In the genomic region with DNA sequence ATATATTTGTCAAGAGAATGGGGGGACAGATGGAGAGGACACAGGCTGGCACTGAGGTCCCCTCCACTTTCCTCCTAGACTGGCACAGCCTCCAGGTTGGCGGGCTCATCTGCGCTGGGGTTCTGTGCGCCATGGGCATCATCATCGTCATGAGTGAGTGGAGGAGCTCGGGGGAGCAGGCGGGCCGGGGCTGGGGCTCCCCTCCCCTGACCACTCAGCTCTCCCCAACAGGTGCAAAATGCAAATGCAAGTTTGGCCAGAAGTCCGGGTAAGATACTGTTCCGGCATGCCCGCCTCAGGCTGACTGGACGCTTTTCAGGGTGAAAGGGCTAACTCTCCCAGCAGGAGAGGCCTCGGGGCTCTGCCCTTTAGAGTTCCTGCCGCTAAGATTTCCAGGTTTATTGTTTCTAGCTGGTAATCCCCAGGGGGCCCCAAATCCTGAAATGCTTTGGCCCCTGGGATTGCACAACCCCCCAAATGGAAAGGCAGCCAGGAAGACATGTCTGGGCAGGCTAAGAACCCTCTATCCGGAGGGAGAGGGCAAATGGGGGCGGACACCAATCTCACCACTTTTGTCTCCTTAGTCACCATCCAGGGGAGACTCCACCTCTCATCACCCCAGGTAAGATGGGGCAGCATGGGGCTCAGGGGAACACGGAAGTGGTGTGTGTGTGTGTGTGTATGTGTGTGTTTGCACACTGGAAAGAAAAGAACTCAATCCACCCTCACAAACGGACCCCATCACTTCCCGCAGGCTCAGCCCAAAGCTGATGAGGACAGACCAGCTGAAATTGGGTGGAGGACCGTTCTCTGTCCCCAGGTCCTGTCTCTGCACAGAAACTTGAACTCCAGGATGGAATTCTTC, we compare ENCODE assay signal across 13 cellular contexts. TPM values are rescaled to one million over a fixed set of nuclear protein-coding genes. Genes with fewer than 3 reads are reported as not detected.
A peak's percentile ranks its signal among the peaks of the same experiment; 100 is the strongest.
DNase-seq lines count a peak whose midpoint lies in the region; ATAC-seq and TF ChIP-seq lines count a peak whose summit lies in the region.
"Had no signal": no experiment of that assay in that cellular context is flagged by ENCODE, and none has a peak within 500 bp of the region (broad histone marks: within the 10 kb centered on the region; RNA-seq: fewer than 3 reads in every experiment).

No MANE protein-coding gene starts in this region.

- intact Hi-C loops in heart right ventricle (cut with DNase I), result no loop called here
- intact Hi-C loops in Right ventricle myocardium superior (cut with DNase I), result no loop called here
- intact Hi-C loops in CD4-positive, alpha-beta memory T cell (cut with micrococcal nuclease), result no loop called here

- no peaks in the 10 kb centered on the region for H3K9me3 ChIP-seq in heart right ventricle
- no peaks in the 10 kb centered on the region for H3K9me3 ChIP-seq in neural progenitor cell (ENCODE audit: low read depth)
- no peaks in the 10 kb centered on the region for H3K9me3 ChIP-seq in CD4-positive, alpha-beta memory T cell (ENCODE audit: control insufficient read depth in 1 of 2, low read length in 2 of 2)

- no peaks in the 10 kb centered on the region for H3K36me3 Mint-ChIP-seq in neural progenitor cell
- H3K36me3 Mint-ChIP-seq in CD4-positive, alpha-beta memory T cell, result no peaks in the 10 kb centered on the region

- H3K4me1 Mint-ChIP-seq in neural progenitor cell, result peaks cover 19% of the 10 kb centered on the region
- peaks cover 9 to 16% (median 12%) of the 10 kb centered on the region in 4 donors for H3K4me1 Mint-ChIP-seq in CD4-positive, alpha-beta memory T cell

- peaks cover 3% of the 10 kb centered on the region for H3F3A ChIP-seq in neural progenitor cell (ENCODE audit: low read depth)

- H4K20me1 ChIP-seq in neural progenitor cell (ENCODE audit: low read depth), result no peaks in the 10 kb centered on the region

- H3K4me1 ChIP-seq in heart right ventricle (peaks cover 5 to 46% (median 32%) of the 10 kb centered on the region in 9 donors), neural progenitor cell (peaks cover 15% of the 10 kb centered on the region)
- peaks cover 13% of the 10 kb centered on the region for H3K4me1 ChIP-seq in CD4-positive, alpha-beta memory T cell (ENCODE audit: insufficient read depth, low read length)

- H3K79me2 ChIP-seq in neural progenitor cell (ENCODE audit: low read depth), result no peaks in the 10 kb centered on the region

- H3K27me3 ChIP-seq in heart right ventricle (no peaks in the 10 kb centered on the region), neural progenitor cell (no peaks in the 10 kb centered on the region)
- no peaks in the 10 kb centered on the region for H3K27me3 ChIP-seq in CD4-positive, alpha-beta memory T cell (ENCODE audit: insufficient read depth, low read length)

- no peak overlapping the region for H3K9ac ChIP-seq in neural progenitor cell

- H3K4me3 ChIP-seq in heart right ventricle (peak overlapping the region in 1 of 10 donors; percentile 63), coronary artery (peak overlapping the region; percentile 77), neural progenitor cell (no peak overlapping the region)
- H3K4me3 ChIP-seq in CD4-positive, alpha-beta memory T cell (ENCODE audit: low read length in 2 of 2), result no peak overlapping the region

- no peak for ATAC-seq in heart right ventricle
- ATAC-seq in Right ventricle myocardium superior (ENCODE audit: poor library complexity), result no peak
- no peak for ATAC-seq in HG02973 (IDR thresholded peaks at IDR 0.05; ENCODE audit: unreplicated experiment)

- POLR2A ChIA-PET in CD4-positive, alpha-beta memory T cell (lab: Charles Lee; ENCODE audit: partially characterized antibody), result interaction anchor here (3.0 kb wide), 1 partner anchor 19 kb away, joined by 23 read pairs; a partner anchor contains a TSS

- 81 to 86% methylated on average over 19 of the region's 19 CpGs for WGBS in heart right ventricle, 2 donors

- DNase-seq in heart right ventricle (no peak), Right ventricle myocardium superior (no peak), coronary artery (ENCODE audit: low spot score) (no peak), neural progenitor cell (ENCODE audit: low spot score) (peak; percentile 59), ureter (ENCODE audit: low spot score) (peak; percentile 61), C1 segment of cervical spinal cord (lab: John Stamatoyannopoulos, UW) (no peak)
- DNase-seq in CD4-positive, alpha-beta memory T cell, result no peak
- DNase-seq: activated T-cell treated with anti-CD3 and anti-CD28 coated beads, Interleukin-2, amount 50 U/mL, for 1 hour; midbrain; NCI-H526 treated with DMSO at 0.1 percent for 48 hours had no signal

- no peak overlapping the region for H3K27ac Mint-ChIP-seq in neural progenitor cell
- H3K27ac Mint-ChIP-seq in CD4-positive, alpha-beta memory T cell, result no peak overlapping the region

- CTCF ChIA-PET in CD4-positive, alpha-beta memory T cell (lab: Charles Lee; ENCODE audit: partially characterized antibody), result interaction anchor here (1.0 to 2.4 kb wide), 3 partner anchors 8 to 56 kb away, joined by 3 to 11 read pairs (median 6); a partner anchor contains a TSS

- peak overlapping the region; percentile 61 to 96 (median 90) for H3K27ac ChIP-seq in heart right ventricle
- H3K27ac ChIP-seq in coronary artery, result peak overlapping the region; percentile 90 to 94
- no peak overlapping the region for H3K27ac ChIP-seq in neural progenitor cell
- no peak overlapping the region for H3K27ac ChIP-seq in CD4-positive, alpha-beta memory T cell (ENCODE audit: low read depth, low read length)

- TF ChIP-seq CTCF in heart right ventricle (IDR thresholded peaks at IDR 0.05) (no peak), coronary artery (IDR thresholded peaks at IDR 0.05) (no peak), neural progenitor cell (IDR thresholded peaks at IDR 0.05) (no peak)

- H3K36me3 ChIP-seq in heart right ventricle (no peaks in the 10 kb centered on the region), neural progenitor cell (no peaks in the 10 kb centered on the region)
- H3K36me3 ChIP-seq in CD4-positive, alpha-beta memory T cell (ENCODE audit: insufficient read depth, low read length), result no peaks in the 10 kb centered on the region

- H3K9me3 Mint-ChIP-seq in neural progenitor cell, result no peaks in the 10 kb centered on the region
- no peaks in the 10 kb centered on the region for H3K9me3 Mint-ChIP-seq in CD4-positive, alpha-beta memory T cell

- H2AFZ ChIP-seq in neural progenitor cell (replicated peaks), result peak overlapping the region; percentile 15

- peaks cover 4% of the 10 kb centered on the region for H3K27me3 Mint-ChIP-seq in neural progenitor cell (ENCODE audit: insufficient read depth, low read depth)
- H3K27me3 Mint-ChIP-seq in CD4-positive, alpha-beta memory T cell, result no peaks in the 10 kb centered on the region

- H3K4me2 ChIP-seq in neural progenitor cell, result peak overlapping the region; percentile 66

- no peak overlapping the region for H3K4me3 Mint-ChIP-seq in neural progenitor cell
- no peak overlapping the region for H3K4me3 Mint-ChIP-seq in CD4-positive, alpha-beta memory T cell

RNA-seq across cellular contexts. Expression of a gene that starts 7.3 kb away (rescaled TPM):
- total RNA-seq in heart right ventricle (1 to 10 TPM in 3 of 10 donors, under 1 TPM in 4, not detected in 3; 0.51 to 2.1 (median 0.74) TPM), Right ventricle myocardium superior (1.3 TPM), neural progenitor cell (ENCODE audit: low replicate concordance) (not detected in 2 replicates), ureter (434 TPM)
- 1 to 10 TPM in 1 of 2 donors, under 1 TPM in 1; 0.78 to 2.7 TPM for polyA plus RNA-seq in heart right ventricle
- not detected for total RNA-seq in CD4-positive, alpha-beta memory T cell
- polyA plus RNA-seq in CD4-positive, alpha-beta memory T cell, result not detected
- total RNA-seq: astrocyte, Daoy had no signal

RNA-seq across cellular contexts. Expression of a gene that starts 11.9 kb away (rescaled TPM):
- total RNA-seq in heart right ventricle (10 to 100 TPM in 2 of 10 donors, 1 to 10 TPM in 8; 4.3 to 12.5 (median 7.5) TPM), Right ventricle myocardium superior (8.1 TPM), neural progenitor cell (ENCODE audit: low replicate concordance) (0.81 TPM in 1 of 2 replicates, not detected in the other), ureter (15.5 TPM)
- polyA plus RNA-seq in heart right ventricle, result 10 to 100 TPM in 1 of 2 donors, 1 to 10 TPM in 1; 8.9 to 30.0 TPM
- total RNA-seq in CD4-positive, alpha-beta memory T cell, result under 1 TPM; 0.72 to 0.81 TPM
- polyA plus RNA-seq in CD4-positive, alpha-beta memory T cell, result not detected
- total RNA-seq: Daoy had no signal

RNA-seq across cellular contexts. Expression of a gene that starts 15.7 kb away (rescaled TPM):
- total RNA-seq in heart right ventricle (100 to 1,000 TPM; 451 to 819 (median 578) TPM), Right ventricle myocardium superior (580 TPM), neural progenitor cell (ENCODE audit: low replicate concordance) (0.46 TPM in 1 of 2 replicates, not detected in the other), ureter (50.2 TPM)
- 100 to 1,000 TPM; 251 to 605 TPM for polyA plus RNA-seq in heart right ventricle
- total RNA-seq in CD4-positive, alpha-beta memory T cell, result 1 to 10 TPM; 3.6 to 4.4 TPM
- 1 to 10 TPM in 1 of 2 donors, under 1 TPM in 1; 0.58 to 3.2 TPM for polyA plus RNA-seq in CD4-positive, alpha-beta memory T cell
- total RNA-seq: Daoy had no signal

RNA-seq across cellular contexts. Expression of a gene that starts 20.1 kb away (rescaled TPM):
- under 1 TPM in 3 of 10 donors, not detected in 7; 0.28 to 0.37 (median 0.30) TPM for total RNA-seq in heart right ventricle
- under 1 TPM in 1 of 2 donors, not detected in 1; 0.10 TPM for polyA plus RNA-seq in heart right ventricle
- total RNA-seq in Right ventricle myocardium superior, result not detected
- total RNA-seq in neural progenitor cell (ENCODE audit: low replicate concordance), result 0.13 and 0.56 TPM in 2 replicates
- total RNA-seq in ureter, result 0.62 TPM
- 10 to 100 TPM in 1 of 2 experiments, 1 to 10 TPM in 1; 9.6 to 10.1 TPM for total RNA-seq in CD4-positive, alpha-beta memory T cell
- polyA plus RNA-seq in CD4-positive, alpha-beta memory T cell, result 10 to 100 TPM in 1 of 2 donors, 1 to 10 TPM in 1; 5.5 to 11.1 TPM
- total RNA-seq: astrocyte had no signal

RNA-seq across cellular contexts. Expression of a gene that starts 31.6 kb away (rescaled TPM):
- total RNA-seq in heart right ventricle (10 to 100 TPM; 13.9 to 36.6 (median 18.1) TPM), Right ventricle myocardium superior (20.9 TPM), neural progenitor cell (ENCODE audit: low replicate concordance) (7.8 and 11.6 TPM in 2 replicates), ureter (136 TPM)
- polyA plus RNA-seq in heart right ventricle, result 10 to 100 TPM; 48.3 to 67.4 TPM
- 100 to 1,000 TPM; 473 to 484 TPM for total RNA-seq in CD4-positive, alpha-beta memory T cell
- polyA plus RNA-seq in CD4-positive, alpha-beta memory T cell, result 100 to 1,000 TPM; 452 to 833 TPM

Comparison
In these comparisons a context has a peak if more than half of its experiments do, and no peak if none do; other contexts are left out.
1. DNase-seq: peak in neural progenitor cell (single experiment) and ureter (single experiment); none in heart right ventricle (0 of 2), Right ventricle myocardium superior (single experiment), coronary artery (single experiment), CD4-positive, alpha-beta memory T cell (0 of 5) and C1 segment of cervical spinal cord (0 of 14).
2. H3K27ac ChIP-seq: peak in heart right ventricle (10 of 10) and coronary artery (2 of 2); none in neural progenitor cell (single experiment) and CD4-positive, alpha-beta memory T cell (single experiment).
3. RNA of a gene that starts 7.3 kb away (total RNA-seq): 434 TPM in ureter (single experiment); 1.3 TPM in Right ventricle myocardium superior (single experiment), 0.51 to 2.1 TPM in heart right ventricle, not detected in neural progenitor cell and not detected in CD4-positive, alpha-beta memory T cell; every median in the first group is over 100 times any median in the second.